Comparison of ENCODE assay signal across 1 cellular context in genomic region chr20:37356387-37356786, GRCh38.
TF ChIP-seq lines count a peak whose summit lies in the region.

No MANE protein-coding gene starts in this region.

TF ChIP-seq in HCT116, 20 proteins besides CTCF, POLR2A, EP300 and RAD21 (continued from another document):
- TF ChIP-seq ZBTB33 (IDR thresholded peaks at IDR 0.05; ENCODE audit: extremely low read depth, insufficient replicate concordance, low read length) = no peak
- TF ChIP-seq SIN3A (IDR thresholded peaks at IDR 0.05; ENCODE audit: low read depth) = no peak
- no peak for TF ChIP-seq EZH2 (IDR thresholded peaks at IDR 0.05)
- no peak for TF ChIP-seq JUND (IDR thresholded peaks at IDR 0.05)
- no peak for TF ChIP-seq CBX3 (IDR thresholded peaks at IDR 0.05; ENCODE audit: low read depth)
- no peak for TF ChIP-seq ELF1 (IDR thresholded peaks at IDR 0.05; ENCODE audit: borderline replicate concordance, low read depth)
- TF ChIP-seq SRF (IDR thresholded peaks at IDR 0.05; ENCODE audit: low read depth) = no peak
- TF ChIP-seq EZH2phosphoT487 (IDR thresholded peaks at IDR 0.05; ENCODE audit: borderline replicate concordance) = no peak
